ENCODE assay signal across 19 cellular contexts in the genomic region with DNA sequence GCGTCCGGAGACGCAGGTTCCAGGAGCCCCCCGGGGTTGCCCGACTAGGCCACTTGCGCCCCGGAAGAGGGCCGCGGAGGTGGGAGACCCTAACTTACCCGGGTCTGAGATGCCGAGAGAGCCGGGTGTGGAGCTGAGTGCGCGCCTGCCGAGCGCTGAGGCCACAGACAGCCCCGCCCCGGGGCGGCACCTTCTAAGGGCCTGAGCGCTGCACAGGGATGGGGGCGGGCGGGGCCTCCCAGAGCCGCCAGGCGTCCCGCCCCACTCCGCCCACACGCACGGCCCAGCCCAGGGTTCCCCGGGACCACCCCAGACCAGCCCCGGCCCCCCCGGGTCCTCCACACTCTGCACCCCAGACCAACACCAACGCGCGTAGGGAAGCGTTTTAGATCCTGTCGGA. TPM values are rescaled to one million over a fixed set of nuclear protein-coding genes. Genes with fewer than 3 reads are reported as not detected.
"Had no signal": no experiment of that assay in that cellular context is flagged by ENCODE, and none has a peak within 500 bp of the region (broad histone marks: within the 10 kb centered on the region; RNA-seq: fewer than 3 reads in every experiment).

No MANE protein-coding gene starts in this region.

RNA-seq across cellular contexts. Expression of a gene that starts 35.7 kb away (rescaled TPM):
- total RNA-seq: chondrocyte; colonic mucosa; endodermal cell; esophagus muscularis mucosa; fibroblast of lung; left ventricle myocardium inferior; mononuclear cell; natural killer cell treated with Interleukin-12 subunit alpha and Interleukin-12 subunit beta and Interleukin-15 and Interleukin-18, amount 100 ng/mL, for 72 hours; neural crest cell; omental fat pad; pancreas; posterior vena cava; pulmonary artery endothelial cell; right lobe of liver; smooth muscle cell; stomach; temporal lobe; thyroid gland had no signal
- polyA plus RNA-seq: fibroblast of lung, keratinocyte, pancreas, smooth muscle cell, stomach had no signal

RNA-seq across cellular contexts. Expression of a gene that starts 52.6 kb away (rescaled TPM):
- total RNA-seq: smooth muscle cell had no signal
